Comparison of ENCODE assay signal across 18 cellular contexts in the genomic region with DNA sequence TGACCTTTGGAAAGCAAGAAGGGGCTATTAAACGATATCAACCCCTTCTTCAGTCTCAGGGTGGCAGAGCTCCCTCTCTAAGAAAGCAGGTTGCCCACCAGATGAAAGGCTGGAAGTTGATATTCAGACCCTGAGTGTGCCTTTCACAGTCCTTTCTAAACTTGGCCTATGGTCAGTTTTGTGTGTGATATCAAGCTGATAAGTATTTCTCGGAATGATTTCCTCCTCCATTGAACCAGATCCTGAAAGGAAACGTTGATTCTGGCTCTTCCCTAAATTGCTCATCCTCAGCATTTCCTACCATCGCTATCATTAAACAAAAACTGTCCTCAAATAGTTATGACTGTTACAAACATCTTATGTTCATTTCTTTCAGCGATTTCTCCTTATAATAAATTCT.
DNase-seq lines count a peak whose midpoint lies in the region; ATAC-seq and TF ChIP-seq lines count a peak whose summit lies in the region.
"Had no signal": no experiment of that assay in that cellular context is flagged by ENCODE, and none has a peak within 500 bp of the region (broad histone marks: within the 10 kb centered on the region; RNA-seq: fewer than 3 reads in every experiment).

No MANE protein-coding gene starts in this region.

- peaks cover 12% of the 10 kb centered on the region for H3K36me3 Mint-ChIP-seq in activated CD4-positive, alpha-beta memory T cell treated with anti-CD3 and anti-CD28 coated beads, Interleukin-2, amount 10 ng/mL, durations not matched to agents 7 days and 5 days (ENCODE audit: low read depth)
- no peaks in the 10 kb centered on the region for H3K36me3 Mint-ChIP-seq in activated CD4-positive, alpha-beta memory T cell treated with anti-CD3 and anti-CD28 coated beads for 36 hours
- no peaks in the 10 kb centered on the region for H3K36me3 Mint-ChIP-seq in endothelial cell (ENCODE audit: low read depth, unreplicated experiment)
- H3K36me3 Mint-ChIP-seq in stimulated activated effector memory CD8-positive, alpha-beta T cell treated with anti-CD3 and anti-CD28 coated beads, Interleukin-12 subunit alpha, Interleukin-12 subunit beta, amount 100 ng/mL, for 72 hours, result no peaks in the 10 kb centered on the region

- POLR2A ChIA-PET in activated CD4-positive, alpha-beta memory T cell treated with anti-CD3 and anti-CD28 coated beads, Interleukin-2, amount 10 ng/mL, durations not matched to agents 7 days and 5 days (lab: Charles Lee), result interaction anchor here (1.3 to 4.1 kb wide), 7 partner anchors 8 to 259 kb away, joined by 3 to 29 read pairs (median 7); partner anchors contain the start of gene CEMIP2
- POLR2A ChIA-PET in activated CD4-positive, alpha-beta memory T cell treated with anti-CD3 and anti-CD28 coated beads for 36 hours (lab: Charles Lee), result interaction anchor here (1.4 kb wide), 1 partner anchor 129 kb away, joined by 8 read pairs; no protein-coding TSS in a partner anchor

- H3K9me3 Mint-ChIP-seq in activated CD4-positive, alpha-beta memory T cell treated with anti-CD3 and anti-CD28 coated beads, Interleukin-2, amount 10 ng/mL, durations not matched to agents 7 days and 5 days, result no peaks in the 10 kb centered on the region
- H3K9me3 Mint-ChIP-seq in activated CD4-positive, alpha-beta memory T cell treated with anti-CD3 and anti-CD28 coated beads for 36 hours, result no peaks in the 10 kb centered on the region
- H3K9me3 Mint-ChIP-seq in endothelial cell (ENCODE audit: unreplicated experiment), result no peaks in the 10 kb centered on the region
- no peaks in the 10 kb centered on the region for H3K9me3 Mint-ChIP-seq in stimulated activated effector memory CD8-positive, alpha-beta T cell treated with anti-CD3 and anti-CD28 coated beads, Interleukin-12 subunit alpha, Interleukin-12 subunit beta, amount 100 ng/mL, for 72 hours
- H3K9me3 Mint-ChIP-seq: endodermal cell had no signal

- H3K27me3 ChIP-seq in lower lobe of right lung (ENCODE audit: low read depth), result no peaks in the 10 kb centered on the region
- H3K27me3 ChIP-seq in transverse colon, result no peaks in the 10 kb centered on the region
- H3K27me3 ChIP-seq: BLaER1 had no signal

- peak overlapping the region; percentile 57 for H3K4me3 Mint-ChIP-seq in activated CD4-positive, alpha-beta memory T cell treated with anti-CD3 and anti-CD28 coated beads, Interleukin-2, amount 10 ng/mL, durations not matched to agents 7 days and 5 days
- H3K4me3 Mint-ChIP-seq in activated CD4-positive, alpha-beta memory T cell treated with anti-CD3 and anti-CD28 coated beads for 36 hours, result no peak overlapping the region
- H3K4me3 Mint-ChIP-seq in endothelial cell (ENCODE audit: unreplicated experiment), result no peak overlapping the region
- no peak overlapping the region for H3K4me3 Mint-ChIP-seq in stimulated activated effector memory CD8-positive, alpha-beta T cell treated with anti-CD3 and anti-CD28 coated beads, Interleukin-12 subunit alpha, Interleukin-12 subunit beta, amount 100 ng/mL, for 72 hours
- H3K4me3 Mint-ChIP-seq: endodermal cell had no signal

- TF ChIP-seq EP300 in transverse colon (IDR thresholded peaks at IDR 0.05; ENCODE audit: low read depth), result no peak

- no peaks in the 10 kb centered on the region for H3K27me3 Mint-ChIP-seq in activated CD4-positive, alpha-beta memory T cell treated with anti-CD3 and anti-CD28 coated beads, Interleukin-2, amount 10 ng/mL, durations not matched to agents 7 days and 5 days
- no peaks in the 10 kb centered on the region for H3K27me3 Mint-ChIP-seq in activated CD4-positive, alpha-beta memory T cell treated with anti-CD3 and anti-CD28 coated beads for 36 hours
- H3K27me3 Mint-ChIP-seq in endothelial cell (ENCODE audit: unreplicated experiment), result no peaks in the 10 kb centered on the region

- peaks cover 42% of the 10 kb centered on the region for H3K4me1 Mint-ChIP-seq in activated CD4-positive, alpha-beta memory T cell treated with anti-CD3 and anti-CD28 coated beads, Interleukin-2, amount 10 ng/mL, durations not matched to agents 7 days and 5 days
- H3K4me1 Mint-ChIP-seq in activated CD4-positive, alpha-beta memory T cell treated with anti-CD3 and anti-CD28 coated beads for 36 hours (ENCODE audit: low read depth), result peaks cover 25% of the 10 kb centered on the region
- H3K4me1 Mint-ChIP-seq in endothelial cell (ENCODE audit: unreplicated experiment), result peaks cover 42% of the 10 kb centered on the region
- H3K4me1 Mint-ChIP-seq in stimulated activated effector memory CD8-positive, alpha-beta T cell treated with anti-CD3 and anti-CD28 coated beads, Interleukin-12 subunit alpha, Interleukin-12 subunit beta, amount 100 ng/mL, for 72 hours, result peaks cover 25% of the 10 kb centered on the region

- H3K4me3 ChIP-seq in lower lobe of right lung, result no peak overlapping the region
- no peak overlapping the region for H3K4me3 ChIP-seq in transverse colon
- H3K4me3 ChIP-seq: BLaER1 had no signal

- intact Hi-C loops in activated CD4-positive, alpha-beta memory T cell treated with anti-CD3 and anti-CD28 coated beads for 36 hours (cut with micrococcal nuclease), result loop anchor here (2.0 to 5.0 kb wide), 2 partner anchors 47 to 144 kb away; no protein-coding TSS in a partner anchor
- intact Hi-C loops in lower lobe of right lung (cut with DNase I) (no loop called here), transverse colon (cut with DNase I; ENCODE audit: low total_unique reads) (loop anchor here (2.0 kb wide), 1 partner anchor 51 kb away; no protein-coding TSS in a partner anchor)

- CTCF ChIA-PET in activated CD4-positive, alpha-beta memory T cell treated with anti-CD3 and anti-CD28 coated beads, Interleukin-2, amount 10 ng/mL, durations not matched to agents 7 days and 5 days (lab: Charles Lee), result interaction anchor here (0.6 to 2.7 kb wide), 7 partner anchors 9 to 667 kb away, joined by 3 to 21 read pairs (median 6); partner anchors contain the start of gene CEMIP2
- CTCF ChIA-PET in activated CD4-positive, alpha-beta memory T cell treated with anti-CD3 and anti-CD28 coated beads for 36 hours (lab: Charles Lee), result interaction anchor here (1.1 to 1.2 kb wide), 2 partner anchors 33 to 36 kb away, joined by 3 read pairs; no protein-coding TSS in a partner anchor

- H3K36me3 ChIP-seq in lower lobe of right lung (no peaks in the 10 kb centered on the region), transverse colon (no peaks in the 10 kb centered on the region)
- H3K36me3 ChIP-seq: BLaER1 had no signal

- TF ChIP-seq CTCF in endothelial cell (IDR thresholded peaks at IDR 0.05; ENCODE audit: unreplicated experiment), result no peak
- no peak for TF ChIP-seq CTCF in lower lobe of right lung (IDR thresholded peaks at IDR 0.05)
- TF ChIP-seq CTCF in transverse colon (IDR thresholded peaks at IDR 0.05), result no peak

- H3K27ac ChIP-seq in lower lobe of right lung (peak overlapping the region; percentile 68), transverse colon (peak overlapping the region in 3 of 4 donors; percentile 14 to 18 (median 14))
- H3K27ac ChIP-seq: BLaER1, HL-60 had no signal

- peak in 1 of 2 donors; percentile 34 for ATAC-seq in lower lobe of right lung
- ATAC-seq in stimulated activated effector memory CD8-positive, alpha-beta T cell treated with anti-CD3 and anti-CD28 coated beads, Interleukin-12 subunit alpha, Interleukin-12 subunit beta, amount 100 ng/mL, for 72 hours, result no peak

- peak overlapping the region; percentile 94 for H3K27ac Mint-ChIP-seq in activated CD4-positive, alpha-beta memory T cell treated with anti-CD3 and anti-CD28 coated beads, Interleukin-2, amount 10 ng/mL, durations not matched to agents 7 days and 5 days
- H3K27ac Mint-ChIP-seq in activated CD4-positive, alpha-beta memory T cell treated with anti-CD3 and anti-CD28 coated beads for 36 hours, result no peak overlapping the region
- H3K27ac Mint-ChIP-seq in endothelial cell (ENCODE audit: unreplicated experiment), result peak overlapping the region; percentile 91
- H3K27ac Mint-ChIP-seq in stimulated activated effector memory CD8-positive, alpha-beta T cell treated with anti-CD3 and anti-CD28 coated beads, Interleukin-12 subunit alpha, Interleukin-12 subunit beta, amount 100 ng/mL, for 72 hours, result no peak overlapping the region
- H3K27ac Mint-ChIP-seq: endodermal cell had no signal

- TF ChIP-seq POLR2A in transverse colon (IDR thresholded peaks at IDR 0.05), result no peak

- DNase-seq in activated CD4-positive, alpha-beta memory T cell treated with anti-CD3 and anti-CD28 coated beads, Interleukin-2, amount 10 ng/mL, durations not matched to agents 7 days and 5 days, result no peak
- no peak for DNase-seq in activated CD4-positive, alpha-beta memory T cell treated with anti-CD3 and anti-CD28 coated beads for 36 hours
- DNase-seq in endothelial cell (ENCODE audit: low spot score) (no peak), lower lobe of right lung (no peak), transverse colon (no peak), NCI-H345 (lab: John Stamatoyannopoulos, UW) (no peak)
- DNase-seq in stimulated activated effector memory CD8-positive, alpha-beta T cell treated with anti-CD3 and anti-CD28 coated beads, Interleukin-12 subunit alpha, Interleukin-12 subunit beta, amount 100 ng/mL, for 72 hours (ENCODE audit: low spot score in 2 of 2), result no peak
- DNase-seq in central memory CD4-positive, alpha-beta T cell, result no peak
- DNase-seq: activated CD4-positive, alpha-beta T cell treated with anti-CD3 and anti-CD28 coated beads, Interleukin-2, amount 50 U/mL, for 1 hour; activated naive CD4-positive, alpha-beta T cell treated with anti-CD3 and anti-CD28 coated beads, Interleukin-2, amount 50 U/mL, for 16 hours; activated T-cell treated with anti-CD3 and anti-CD28 coated beads, Interleukin-2, amount 50 U/mL, for 1 hour; endodermal cell; NCI-H187 treated with DMSO at 0.1 percent for 48 hours; NCI-H510A; stimulated activated naive CD4-positive, alpha-beta T cell treated with Interleukin-2 at 50 U/mL for 16 hours; trophoblast cell had no signal

- no peaks in the 10 kb centered on the region for H3K9me3 ChIP-seq in lower lobe of right lung
- H3K9me3 ChIP-seq in transverse colon, result no peaks in the 10 kb centered on the region
- H3K9me3 ChIP-seq: BLaER1 had no signal

- H3K4me1 ChIP-seq in lower lobe of right lung, result peaks cover 20% of the 10 kb centered on the region
- H3K4me1 ChIP-seq in transverse colon, result no peaks in the 10 kb centered on the region
- H3K4me1 ChIP-seq: BLaER1 had no signal

- in situ Hi-C loops in transverse colon (cut with MboI; ENCODE audit: low pct_ligation_motif_present in 1 of 4, low pct_unique_long_range_greater_than_20kb in 1 of 4, low sequenced_read_pairs in 3 of 4), result no loop called here

- WGBS in transverse colon (ENCODE audit: low coverage in 1 of 2), 2 donors, result 64 to 78% methylated on average over 5 of the region's 5 CpGs

Comparison
In these comparisons a context has a peak if more than half of its experiments do, and no peak if none do; other contexts are left out.
1. H3K27ac Mint-ChIP-seq: peak in activated CD4-positive, alpha-beta memory T cell treated with anti-CD3 and anti-CD28 coated beads, Interleukin-2, amount 10 ng/mL, durations not matched to agents 7 days and 5 days (single experiment) and endothelial cell (single experiment); none in activated CD4-positive, alpha-beta memory T cell treated with anti-CD3 and anti-CD28 coated beads for 36 hours (single experiment) and stimulated activated effector memory CD8-positive, alpha-beta T cell treated with anti-CD3 and anti-CD28 coated beads, Interleukin-12 subunit alpha, Interleukin-12 subunit beta, amount 100 ng/mL, for 72 hours (single experiment).